9 cellular contexts compared by ENCODE assay signal in the genomic region with DNA sequence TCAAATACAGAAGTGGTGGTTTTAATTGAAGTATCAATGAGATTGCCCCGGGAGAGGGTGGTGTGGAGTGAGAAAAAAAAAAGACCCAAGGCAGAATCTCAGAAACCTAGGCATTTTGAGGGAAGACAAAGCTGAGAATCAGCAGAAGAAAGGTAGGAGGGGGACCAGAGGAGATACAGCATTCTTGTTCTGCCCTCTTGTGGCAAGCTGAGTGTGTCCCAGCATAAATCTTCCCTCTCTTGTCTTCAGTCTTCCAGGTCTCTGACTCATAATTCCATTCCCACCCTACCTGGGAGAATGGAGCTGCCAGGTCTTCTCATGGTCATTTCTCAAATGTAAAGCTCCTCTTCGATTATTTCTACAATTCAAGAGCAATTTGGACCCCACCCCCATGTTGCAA. TPM values are rescaled to one million over a fixed set of nuclear protein-coding genes. Genes with fewer than 3 reads are reported as not detected.
DNase-seq lines count a peak whose midpoint lies in the region; ATAC-seq and TF ChIP-seq lines count a peak whose summit lies in the region.
"Had no signal": no experiment of that assay in that cellular context is flagged by ENCODE, and none has a peak within 500 bp of the region (broad histone marks: within the 10 kb centered on the region; RNA-seq: fewer than 3 reads in every experiment).

No MANE protein-coding gene starts in this region.

- H3K27me3 ChIP-seq in aorta (ENCODE audit: control insufficient read depth in 1 of 2, insufficient read depth in 2 of 2, low read length in 1 of 2) = no peaks in the 10 kb centered on the region
- H3K27me3 ChIP-seq: gastrocnemius medialis had no signal

- H3K9me3 ChIP-seq in aorta (ENCODE audit: control insufficient read depth, low read length) = no peaks in the 10 kb centered on the region

- no peaks in the 10 kb centered on the region for H3K36me3 ChIP-seq in aorta (ENCODE audit: control insufficient read depth in 1 of 2, insufficient read depth in 2 of 2, low read length in 1 of 2)
- H3K36me3 ChIP-seq: gastrocnemius medialis had no signal

- DNase-seq in DMS53 (lab: John Stamatoyannopoulos, UW) (peak; percentile 52), inferior parietal cortex (ENCODE audit: extremely low spot score) (peak; percentile 26), aorta (no peak), HCEC 1CT (no peak), T1000 (lab: John Stamatoyannopoulos, UW) (no peak)
- peak; percentile 28 for DNase-seq in Jurkat, Clone E6-1 (ENCODE audit: low read depth, low spot score)
- DNase-seq: gastrocnemius medialis had no signal

- no peak overlapping the region for H3K4me3 ChIP-seq in Jurkat, Clone E6-1 (ENCODE audit: low read length)
- no peak overlapping the region for H3K4me3 ChIP-seq in WI38 (ENCODE audit: low read depth, low read length)
- no peak overlapping the region for H3K4me3 ChIP-seq in aorta (ENCODE audit: low read length in 2 of 2)
- H3K4me3 ChIP-seq: gastrocnemius medialis had no signal

- no peaks in the 10 kb centered on the region for H3K4me1 ChIP-seq in aorta (ENCODE audit: control insufficient read depth in 1 of 2, insufficient read depth in 2 of 2, low read length in 2 of 2)
- H3K4me1 ChIP-seq: gastrocnemius medialis had no signal

- intact Hi-C loops in aorta (cut with DNase I) = no loop called here

- TF ChIP-seq CTCF in WI38 (IDR thresholded peaks at IDR 0.05; ENCODE audit: low read depth, low read length) = 0 out of 2 replicates have a peak, but pooled peaks have one; percentile 32

- 15 to 21% methylated on average over 2 of the region's 2 CpGs for WGBS in aorta, 2 donors

- ATAC-seq in aorta (ENCODE audit: low FRiP score) (no peak), GM18858 (IDR thresholded peaks at IDR 0.05; ENCODE audit: unreplicated experiment) (no peak)

- H3K27ac ChIP-seq in aorta (ENCODE audit: low read depth in 1 of 2, low read length in 2 of 2) = no peak overlapping the region
- H3K27ac ChIP-seq: gastrocnemius medialis had no signal

RNA-seq across cellular contexts. Expression of a gene that starts 32.7 kb away (rescaled TPM):
- 159 TPM for polyA plus RNA-seq in Jurkat, Clone E6-1 (2012; ENCODE audit: insufficient read depth, insufficient read length)
- total RNA-seq in aorta = 10 to 100 TPM; 82.2 to 91.2 TPM
- 10 to 100 TPM; 26.7 to 57.9 TPM for polyA plus RNA-seq in aorta

Comparison
In these comparisons a context has a peak if more than half of its experiments do, and no peak if none do; other contexts are left out.
1. DNase-seq: peak in DMS53 (single experiment), Jurkat, Clone E6-1 (single experiment) and inferior parietal cortex (single experiment); none in aorta (0 of 2), HCEC 1CT (single experiment) and T1000 (single experiment).